8 cellular contexts compared by ENCODE assay signal in genomic region chr9:71768388-71769174, GRCh38.
DNase-seq lines count a peak whose midpoint lies in the region; ATAC-seq and TF ChIP-seq lines count a peak whose summit lies in the region.

CEMIP2 (minus strand) TSS chr9:71768513; CDS start chr9:71750373, 18,140 bp downstream.

- H3K36me3 ChIP-seq in KMS-11 (ENCODE audit: insufficient read depth): no peaks in the 10 kb centered on the region

- H3K27me3 ChIP-seq in KMS-11 (ENCODE audit: insufficient read depth, low read depth): no peaks in the 10 kb centered on the region

- peaks cover 18% of the 10 kb centered on the region for H3K27me3 Mint-ChIP-seq in nephron (ENCODE audit: low read depth)
- H3K27me3 Mint-ChIP-seq in stimulated activated naive CD8-positive, alpha-beta T cell treated with anti-CD3 and anti-CD28 coated beads, Interleukin-15, Interleukin-2, amounts not matched to agents 100 ng/mL and 50 ng/mL, for 24 hours: no peaks in the 10 kb centered on the region

- H3K4me1 ChIP-seq in KMS-11 (ENCODE audit: low read depth, poor library complexity, severe bottlenecking): peaks cover 10% of the 10 kb centered on the region

- H4K20me1 ChIP-seq in KMS-11 (ENCODE audit: insufficient read depth): no peaks in the 10 kb centered on the region

- H3K4me3 ChIP-seq in KMS-11 (IDR thresholded peaks at IDR 0.05; ENCODE audit: insufficient read depth, low read depth, low read length) (no peak within 1 kb of the TSS), fibroblast of pulmonary artery (replicated peaks; ENCODE audit: low read depth, low read length) (peak within 1 kb of the TSS; percentile 63)

- no peak for TF ChIP-seq CTCF in KMS-11 (conservative IDR thresholded peaks at IDR 0.05; ENCODE audit: low read depth, low read length)
- TF ChIP-seq CTCF in RWPE1 (conservative IDR thresholded peaks at IDR 0.05; ENCODE audit: low read depth): peak; percentile 61
- no peak for TF ChIP-seq CTCF in fibroblast of pulmonary artery (IDR thresholded peaks at IDR 0.05; ENCODE audit: low read length, missing control alignments)
- peak; percentile 48 to 68 (median 61) for TF ChIP-seq CTCF in nephron (IDR thresholded peaks at IDR 0.05; ENCODE audit: unreplicated experiment in 3 of 3)

- peak within 1 kb of the TSS; percentile 88 for H3K4me2 ChIP-seq in KMS-11

- peak within 1 kb of the TSS; percentile 98 for H2AFZ ChIP-seq in KMS-11 (ENCODE audit: low read depth)

- POLR2A ChIA-PET in RWPE1 (lab: Yijun Ruan, JAX; ENCODE audit: low non-redundant PET): interaction anchor here (0.6 to 0.8 kb wide), 2 partner anchors 89 to 140 kb away, joined by 3 read pairs; no protein-coding TSS in a partner anchor

- H3K9me3 Mint-ChIP-seq in nephron: no peaks in the 10 kb centered on the region
- H3K9me3 Mint-ChIP-seq in stimulated activated naive CD8-positive, alpha-beta T cell treated with anti-CD3 and anti-CD28 coated beads, Interleukin-15, Interleukin-2, amounts not matched to agents 100 ng/mL and 50 ng/mL, for 24 hours: no peaks in the 10 kb centered on the region

- peak within 1 kb of the TSS; percentile 77 to 91 (median 89) for H3K27ac Mint-ChIP-seq in nephron
- peak within 1 kb of the TSS; percentile 95 for H3K27ac Mint-ChIP-seq in stimulated activated naive CD8-positive, alpha-beta T cell treated with anti-CD3 and anti-CD28 coated beads, Interleukin-15, Interleukin-2, amounts not matched to agents 100 ng/mL and 50 ng/mL, for 24 hours

- H3K4me1 Mint-ChIP-seq in nephron: peaks cover 39% of the 10 kb centered on the region
- H3K4me1 Mint-ChIP-seq in stimulated activated naive CD8-positive, alpha-beta T cell treated with anti-CD3 and anti-CD28 coated beads, Interleukin-15, Interleukin-2, amounts not matched to agents 100 ng/mL and 50 ng/mL, for 24 hours (ENCODE audit: low read depth): peaks cover 51% of the 10 kb centered on the region

- CTCF ChIA-PET in RWPE1 (lab: Yijun Ruan, JAX): interaction anchor here (0.5 to 2.2 kb wide), 11 partner anchors 10 to 483 kb away, joined by 3 to 34 read pairs (median 4); no protein-coding TSS in a partner anchor

- DNase-seq in EH (ENCODE audit: low read depth): peak; percentile 94
- peak; percentile 89 for DNase-seq in RWPE1 (ENCODE audit: low spot score)
- DNase-seq in activated effector memory CD4-positive, alpha-beta T cell treated with Interleukin-2 at 50 U/mL for 16 hours: peak; percentile 85
- DNase-seq in fibroblast of pulmonary artery (ENCODE audit: low read depth): peak; percentile 92

- peak; percentile 76 for ATAC-seq in GM21737 (IDR thresholded peaks at IDR 0.05; ENCODE audit: unreplicated experiment)

- peak within 1 kb of the TSS; percentile 73; the same call in 1 of the 2 replicates for H3K9ac ChIP-seq in KMS-11

- peak within 1 kb of the TSS; percentile 95 to 98 (median 95) for H3K4me3 Mint-ChIP-seq in nephron
- H3K4me3 Mint-ChIP-seq in stimulated activated naive CD8-positive, alpha-beta T cell treated with anti-CD3 and anti-CD28 coated beads, Interleukin-15, Interleukin-2, amounts not matched to agents 100 ng/mL and 50 ng/mL, for 24 hours: peak within 1 kb of the TSS; percentile 97

- no peaks in the 10 kb centered on the region for H3K79me2 ChIP-seq in KMS-11 (ENCODE audit: insufficient read depth, low read depth)

- H3K27ac ChIP-seq in KMS-11: peak within 1 kb of the TSS; percentile 69; the same call in 1 of the 2 replicates
- H3K27ac ChIP-seq in RWPE1: peak within 1 kb of the TSS; percentile 88

- no peaks in the 10 kb centered on the region for H3K36me3 Mint-ChIP-seq in nephron (ENCODE audit: low read depth)
- peaks cover 9% of the 10 kb centered on the region for H3K36me3 Mint-ChIP-seq in stimulated activated naive CD8-positive, alpha-beta T cell treated with anti-CD3 and anti-CD28 coated beads, Interleukin-15, Interleukin-2, amounts not matched to agents 100 ng/mL and 50 ng/mL, for 24 hours (ENCODE audit: low read depth)

Comparison
In these comparisons a context has a peak if more than half of its experiments do, and no peak if none do; other contexts are left out.
1. CTCF ChIP-seq: peak in RWPE1 (single experiment) and nephron (3 of 3); none in KMS-11 (single experiment) and fibroblast of pulmonary artery (single experiment).
2. Peak in every context shown above with its lines, with median percentiles within 50 percentile points of each other: DNase-seq.